ENCODE assay signal across 8 cellular contexts in genomic region chr2:218398437-218399390, GRCh38. TPM values are rescaled to one million over a fixed set of nuclear protein-coding genes. Genes with fewer than 3 reads are reported as not detected.
A peak's percentile ranks its signal among the peaks of the same experiment; 100 is the strongest.
DNase-seq lines count a peak whose midpoint lies in the region; ATAC-seq and TF ChIP-seq lines count a peak whose summit lies in the region.

No MANE protein-coding gene starts in this region.

- TF ChIP-seq CTCF in DND-41 (IDR thresholded peaks at IDR 0.05; ENCODE audit: borderline replicate concordance, extremely low read depth, low read length, poor library complexity, severe bottlenecking): no peak
- TF ChIP-seq CTCF in LNCaP clone FGC (IDR thresholded peaks at IDR 0.05; ENCODE audit: control insufficient read depth, extremely low read depth, insufficient read depth): no peak
- TF ChIP-seq CTCF in colonic mucosa (IDR thresholded peaks at IDR 0.05): no peak

- H3K36me3 ChIP-seq in DND-41 (ENCODE audit: insufficient read depth, low read length): peaks cover 28% of the 10 kb centered on the region
- peaks cover 4% of the 10 kb centered on the region for H3K36me3 ChIP-seq in colonic mucosa

- H3K9ac ChIP-seq in DND-41 (ENCODE audit: low read depth, low read length): peak overlapping the region; percentile 90
- H3K9ac ChIP-seq in colonic mucosa (ENCODE audit: low read depth in 2 of 2, low read length in 2 of 2): peak overlapping the region; percentile 88 to 96

- H3K4me1 ChIP-seq in DND-41 (ENCODE audit: insufficient read depth, low read length): peaks cover 57% of the 10 kb centered on the region
- H3K4me1 ChIP-seq in colonic mucosa: peaks cover 13% of the 10 kb centered on the region

- H3K27ac ChIP-seq in DND-41 (ENCODE audit: low read length) (peak overlapping the region; percentile 95), colonic mucosa (peak overlapping the region; percentile 100)

- H3K79me2 ChIP-seq in DND-41 (ENCODE audit: insufficient read depth, low read length): peaks cover 56% of the 10 kb centered on the region

- no peaks in the 10 kb centered on the region for H3K27me3 ChIP-seq in DND-41 (ENCODE audit: insufficient read depth, low read length, poor library complexity)
- H3K27me3 ChIP-seq in colonic mucosa: no peaks in the 10 kb centered on the region

- peak; percentile 75 for DNase-seq in DND-41
- DNase-seq in LNCaP clone FGC (ENCODE audit: low read depth): no peak
- peak; percentile 47 for DNase-seq in activated CD4-positive, CD25-positive, alpha-beta regulatory T cell treated with anti-CD3 and anti-CD28 coated beads, Interleukin-2, amount 50 U/mL, for 16 hours (ENCODE audit: low read depth, low spot score)
- peak; percentile 85 for DNase-seq in colonic mucosa
- DNase-seq in left kidney (ENCODE audit: low read depth, low spot score): peak; percentile 91
- DNase-seq in stimulated activated CD4-positive, alpha-beta T cell treated with anti-CD3 and anti-CD28 coated beads, Interleukin-1b, Interleukin-23, amount 100 ng/mL, for 48 hours: peak; percentile 66
- no peak for DNase-seq in NCI-H187 (lab: John Stamatoyannopoulos, UW)

- intact Hi-C loops in colonic mucosa (cut with DNase I): no loop called here

- H3K4me2 ChIP-seq in DND-41 (ENCODE audit: insufficient read depth, low read length): peak overlapping the region; percentile 67

- peak; percentile 18 for ATAC-seq in DND-41 (ENCODE audit: insufficient read depth, low read depth)
- ATAC-seq in GM21515 (IDR thresholded peaks at IDR 0.05; ENCODE audit: unreplicated experiment): peak; percentile 22

- peak overlapping the region; percentile 76 for H2AFZ ChIP-seq in DND-41 (ENCODE audit: low read depth, low read length)

- peak overlapping the region; percentile 46 to 67; a peak in 3 of 4 replicates for H3K4me3 ChIP-seq in DND-41 (ENCODE audit: low read depth in 1 of 2, low read length in 2 of 2)
- H3K4me3 ChIP-seq in LNCaP clone FGC (ENCODE audit: low read depth, low read length): peak overlapping the region; percentile 68
- H3K4me3 ChIP-seq in colonic mucosa: peak overlapping the region; percentile 97

- H3K9me3 ChIP-seq in DND-41 (ENCODE audit: insufficient read depth, low read length, severe bottlenecking) (no peaks in the 10 kb centered on the region), colonic mucosa (no peaks in the 10 kb centered on the region)

- peaks cover 19% of the 10 kb centered on the region for H4K20me1 ChIP-seq in DND-41 (ENCODE audit: insufficient read depth, low read length)

RNA-seq across cellular contexts. Expression of gene CTDSP1, which starts 1.0 kb away (rescaled TPM):
- 100 to 1,000 TPM; 137 to 150 TPM for total RNA-seq in colonic mucosa

RNA-seq across cellular contexts. Expression of gene SLC11A1, which starts 16.6 kb away (rescaled TPM):
- 1 to 10 TPM; 1.1 to 1.8 TPM for total RNA-seq in colonic mucosa

RNA-seq across cellular contexts. Expression of gene VIL1, which starts 20.2 kb away (rescaled TPM):
- 100 to 1,000 TPM; 545 to 634 TPM for total RNA-seq in colonic mucosa

RNA-seq across cellular contexts. Expression of gene CATIP, which starts 42.1 kb away (rescaled TPM):
- not detected for total RNA-seq in colonic mucosa

Comparison
In these comparisons a context has a peak if more than half of its experiments do, and no peak if none do; other contexts are left out.
1. DNase-seq: peak in DND-41 (single experiment), activated CD4-positive, CD25-positive, alpha-beta regulatory T cell treated with anti-CD3 and anti-CD28 coated beads, Interleukin-2, amount 50 U/mL, for 16 hours (single experiment), colonic mucosa (single experiment), left kidney (single experiment) and stimulated activated CD4-positive, alpha-beta T cell treated with anti-CD3 and anti-CD28 coated beads, Interleukin-1b, Interleukin-23, amount 100 ng/mL, for 48 hours (single experiment); none in LNCaP clone FGC (single experiment) and NCI-H187 (0 of 2).
2. Peak in every context shown above with its lines, with median percentiles within 50 percentile points of each other: H3K4me3 ChIP-seq.